2 cellular contexts compared by ENCODE assay signal in genomic region chr7:120998525-120998924, GRCh38.
TF ChIP-seq lines count a peak whose summit lies in the region.

No MANE protein-coding gene starts in this region.

TF ChIP-seq in SK-N-SH, 30 proteins besides CTCF, POLR2A, EP300 and RAD21 (continued from another document):
- TF ChIP-seq USF2 (IDR thresholded peaks at IDR 0.05; ENCODE audit: borderline replicate concordance, low read depth, low read length) = no peak
- no peak for TF ChIP-seq FOXM1 (IDR thresholded peaks at IDR 0.05; ENCODE audit: low read depth)
- TF ChIP-seq JUND (IDR thresholded peaks at IDR 0.05) = no peak
- no peak for TF ChIP-seq ZBTB33 (IDR thresholded peaks at IDR 0.05; ENCODE audit: borderline replicate concordance, low read depth)
- TF ChIP-seq FOSL2 (IDR thresholded peaks at IDR 0.05; ENCODE audit: borderline replicate concordance, low read depth) = no peak
- no peak for TF ChIP-seq FOXJ3 (CRISPR knock-in tag; IDR thresholded peaks at IDR 0.05)
- TF ChIP-seq MEF2A (IDR thresholded peaks at IDR 0.05; ENCODE audit: borderline replicate concordance, low read depth) = no peak
- TF ChIP-seq TEAD4 (IDR thresholded peaks at IDR 0.05; ENCODE audit: borderline replicate concordance, insufficient read depth) = no peak
- TF ChIP-seq POLR2AphosphoS5 (IDR thresholded peaks at IDR 0.05; ENCODE audit: low read depth, low read length) = no peak
- no peak for TF ChIP-seq RFX5 (IDR thresholded peaks at IDR 0.05; ENCODE audit: low read length)
- TF ChIP-seq PBX3 (IDR thresholded peaks at IDR 0.05) = no peak
- TF ChIP-seq TAF1 (IDR thresholded peaks at IDR 0.05; ENCODE audit: borderline replicate concordance, low read depth, low read length) = no peak
- no peak for TF ChIP-seq SIN3A (IDR thresholded peaks at IDR 0.05; ENCODE audit: borderline replicate concordance, low read depth, low read length)
- TF ChIP-seq REST (IDR thresholded peaks at IDR 0.05; ENCODE audit: low read depth, low read length) = no peak

TF ChIP-seq in SK-N-SH treated with all-trans-retinoic acid at 6 μM for 48 hours, 23 proteins besides CTCF, POLR2A, EP300 and RAD21 (continued from another document):
- TF ChIP-seq PATZ1 (CRISPR knock-in tag; IDR thresholded peaks at IDR 0.05; ENCODE audit: borderline replicate concordance) (no peak), RARB (CRISPR knock-in tag; IDR thresholded peaks at IDR 0.05) (no peak), PPARA (CRISPR knock-in tag; IDR thresholded peaks at IDR 0.05; ENCODE audit: borderline replicate concordance) (no peak), ZNF565 (CRISPR knock-in tag; conservative IDR thresholded peaks at IDR 0.05; ENCODE audit: low read depth) (no peak), ARNTL (CRISPR knock-in tag; IDR thresholded peaks at IDR 0.05; ENCODE audit: borderline replicate concordance, low read depth) (no peak), CSRNP3 (CRISPR knock-in tag; IDR thresholded peaks at IDR 0.05) (no peak), ZFP3 (CRISPR knock-in tag; IDR thresholded peaks at IDR 0.05) (no peak), ZNF70 (CRISPR knock-in tag; IDR thresholded peaks at IDR 0.05) (no peak), OSR1 (CRISPR knock-in tag; IDR thresholded peaks at IDR 0.05) (no peak), POU6F1 (CRISPR knock-in tag; IDR thresholded peaks at IDR 0.05; ENCODE audit: borderline replicate concordance, low read depth) (no peak), ESRRG (CRISPR knock-in tag; IDR thresholded peaks at IDR 0.05) (no peak), ISL1 (CRISPR knock-in tag; IDR thresholded peaks at IDR 0.05) (no peak), TOX (CRISPR knock-in tag; IDR thresholded peaks at IDR 0.05; ENCODE audit: borderline replicate concordance) (no peak)
